17 cellular contexts compared by ENCODE assay signal in genomic region chr22:43341565-43341964, GRCh38. TPM values are rescaled to one million over a fixed set of nuclear protein-coding genes. Genes with fewer than 3 reads are reported as not detected.
DNase-seq lines count a peak whose midpoint lies in the region; ATAC-seq and TF ChIP-seq lines count a peak whose summit lies in the region.
"Had no signal": no experiment of that assay in that cellular context is flagged by ENCODE, and none has a peak within 500 bp of the region (broad histone marks: within the 10 kb centered on the region; RNA-seq: fewer than 3 reads in every experiment).

No MANE protein-coding gene starts in this region.

- H3K36me3 Mint-ChIP-seq in activated naive CD4-positive, alpha-beta T cell treated with anti-CD3 and anti-CD28 coated beads, Interleukin-2, amount 50 U/mL, for 24 hours: no peaks in the 10 kb centered on the region
- H3K36me3 Mint-ChIP-seq in activated naive CD4-positive, alpha-beta T cell treated with anti-CD3 and anti-CD28 coated beads for 36 hours (ENCODE audit: low read depth): no peaks in the 10 kb centered on the region
- no peaks in the 10 kb centered on the region for H3K36me3 Mint-ChIP-seq in effector memory CD8-positive, alpha-beta T cell (ENCODE audit: insufficient read depth)
- H3K36me3 Mint-ChIP-seq in nephron (ENCODE audit: low read depth): no peaks in the 10 kb centered on the region
- no peaks in the 10 kb centered on the region for H3K36me3 Mint-ChIP-seq in activated CD4-positive, alpha-beta memory T cell treated with anti-CD3 and anti-CD28 coated beads for 36 hours

- POLR2A ChIA-PET in activated CD4-positive, alpha-beta memory T cell treated with anti-CD3 and anti-CD28 coated beads for 36 hours (lab: Charles Lee): no interaction called here

- no peak for DNase-seq in activated naive CD4-positive, alpha-beta T cell treated with anti-CD3 and anti-CD28 coated beads for 36 hours
- no peak for DNase-seq in effector memory CD8-positive, alpha-beta T cell
- no peak for DNase-seq in activated CD4-positive, alpha-beta memory T cell treated with anti-CD3 and anti-CD28 coated beads for 36 hours
- DNase-seq: ACHN; activated CD4-positive, alpha-beta T cell treated with anti-CD3 and anti-CD28 coated beads for 48 hours; caudate nucleus; effector CD8-positive, alpha-beta T cell; hippocampal formation; kidney glomerular epithelial cell; NCI-H146; Peyer's patch; psoas muscle had no signal

- no peaks in the 10 kb centered on the region for H3K9me3 Mint-ChIP-seq in activated naive CD4-positive, alpha-beta T cell treated with anti-CD3 and anti-CD28 coated beads, Interleukin-2, amount 50 U/mL, for 24 hours
- H3K9me3 Mint-ChIP-seq in activated naive CD4-positive, alpha-beta T cell treated with anti-CD3 and anti-CD28 coated beads for 36 hours: no peaks in the 10 kb centered on the region
- H3K9me3 Mint-ChIP-seq in effector memory CD8-positive, alpha-beta T cell: no peaks in the 10 kb centered on the region
- no peaks in the 10 kb centered on the region for H3K9me3 Mint-ChIP-seq in nephron
- H3K9me3 Mint-ChIP-seq in activated CD4-positive, alpha-beta memory T cell treated with anti-CD3 and anti-CD28 coated beads for 36 hours: no peaks in the 10 kb centered on the region

- no peak for ATAC-seq in effector memory CD8-positive, alpha-beta T cell (replicated peaks)
- ATAC-seq in GM19452 (IDR thresholded peaks at IDR 0.05; ENCODE audit: unreplicated experiment) (no peak), GM18520 (IDR thresholded peaks at IDR 0.05; ENCODE audit: unreplicated experiment) (no peak), GM21381 (IDR thresholded peaks at IDR 0.05; ENCODE audit: unreplicated experiment) (no peak)
- ATAC-seq: psoas muscle had no signal

- CTCF ChIA-PET in activated naive CD4-positive, alpha-beta T cell treated with anti-CD3 and anti-CD28 coated beads for 36 hours (lab: Charles Lee): no interaction called here
- CTCF ChIA-PET in activated CD4-positive, alpha-beta memory T cell treated with anti-CD3 and anti-CD28 coated beads for 36 hours (lab: Charles Lee): no interaction called here

- TF ChIP-seq CTCF in nephron (IDR thresholded peaks at IDR 0.05; ENCODE audit: unreplicated experiment in 3 of 3): no peak

- H3K4me3 Mint-ChIP-seq in activated naive CD4-positive, alpha-beta T cell treated with anti-CD3 and anti-CD28 coated beads, Interleukin-2, amount 50 U/mL, for 24 hours: peak overlapping the region; percentile 68
- H3K4me3 Mint-ChIP-seq in activated naive CD4-positive, alpha-beta T cell treated with anti-CD3 and anti-CD28 coated beads for 36 hours: no peak overlapping the region
- peak overlapping the region; percentile 49 to 55 for H3K4me3 Mint-ChIP-seq in effector memory CD8-positive, alpha-beta T cell
- H3K4me3 Mint-ChIP-seq in nephron: peak overlapping the region; percentile 81 to 87 (median 83)
- H3K4me3 Mint-ChIP-seq in activated CD4-positive, alpha-beta memory T cell treated with anti-CD3 and anti-CD28 coated beads for 36 hours: no peak overlapping the region

- H3K27ac Mint-ChIP-seq in activated naive CD4-positive, alpha-beta T cell treated with anti-CD3 and anti-CD28 coated beads, Interleukin-2, amount 50 U/mL, for 24 hours: no peak overlapping the region
- no peak overlapping the region for H3K27ac Mint-ChIP-seq in activated naive CD4-positive, alpha-beta T cell treated with anti-CD3 and anti-CD28 coated beads for 36 hours
- H3K27ac Mint-ChIP-seq in effector memory CD8-positive, alpha-beta T cell: no peak overlapping the region
- no peak overlapping the region for H3K27ac Mint-ChIP-seq in nephron
- no peak overlapping the region for H3K27ac Mint-ChIP-seq in activated CD4-positive, alpha-beta memory T cell treated with anti-CD3 and anti-CD28 coated beads for 36 hours

- intact Hi-C loops in activated naive CD4-positive, alpha-beta T cell treated with anti-CD3 and anti-CD28 coated beads for 36 hours (cut with micrococcal nuclease): no loop called here
- intact Hi-C loops in activated CD4-positive, alpha-beta memory T cell treated with anti-CD3 and anti-CD28 coated beads for 36 hours (cut with micrococcal nuclease): no loop called here

- H3K27me3 Mint-ChIP-seq in activated naive CD4-positive, alpha-beta T cell treated with anti-CD3 and anti-CD28 coated beads, Interleukin-2, amount 50 U/mL, for 24 hours: peaks cover 31% of the 10 kb centered on the region
- H3K27me3 Mint-ChIP-seq in activated naive CD4-positive, alpha-beta T cell treated with anti-CD3 and anti-CD28 coated beads for 36 hours (ENCODE audit: low read depth): peaks cover 47% of the 10 kb centered on the region
- H3K27me3 Mint-ChIP-seq in effector memory CD8-positive, alpha-beta T cell: peaks cover 40 to 58% of the 10 kb centered on the region in 2 donors
- peaks cover 73% of the 10 kb centered on the region for H3K27me3 Mint-ChIP-seq in nephron (ENCODE audit: low read depth)
- peaks cover 43% of the 10 kb centered on the region for H3K27me3 Mint-ChIP-seq in activated CD4-positive, alpha-beta memory T cell treated with anti-CD3 and anti-CD28 coated beads for 36 hours

- H3K4me1 Mint-ChIP-seq in activated naive CD4-positive, alpha-beta T cell treated with anti-CD3 and anti-CD28 coated beads, Interleukin-2, amount 50 U/mL, for 24 hours: peaks cover 8% of the 10 kb centered on the region
- peaks cover 14% of the 10 kb centered on the region for H3K4me1 Mint-ChIP-seq in activated naive CD4-positive, alpha-beta T cell treated with anti-CD3 and anti-CD28 coated beads for 36 hours (ENCODE audit: low read depth)
- H3K4me1 Mint-ChIP-seq in effector memory CD8-positive, alpha-beta T cell (ENCODE audit: low read depth in 2 of 2): peaks cover 11 to 17% of the 10 kb centered on the region in 2 donors
- peaks cover 11% of the 10 kb centered on the region for H3K4me1 Mint-ChIP-seq in nephron
- peaks cover 12% of the 10 kb centered on the region for H3K4me1 Mint-ChIP-seq in activated CD4-positive, alpha-beta memory T cell treated with anti-CD3 and anti-CD28 coated beads for 36 hours (ENCODE audit: low read depth)

RNA-seq across cellular contexts. Expression of gene SCUBE1, which starts 1.6 kb away (rescaled TPM):
- not detected for total RNA-seq in activated naive CD4-positive, alpha-beta T cell treated with anti-CD3 and anti-CD28 coated beads for 36 hours
- not detected for total RNA-seq in activated CD4-positive, alpha-beta memory T cell treated with anti-CD3 and anti-CD28 coated beads for 36 hours

Comparison
In these comparisons a context has a peak if more than half of its experiments do, and no peak if none do; other contexts are left out.
1. H3K4me3 Mint-ChIP-seq: peak in activated naive CD4-positive, alpha-beta T cell treated with anti-CD3 and anti-CD28 coated beads, Interleukin-2, amount 50 U/mL, for 24 hours (single experiment), effector memory CD8-positive, alpha-beta T cell (2 of 2) and nephron (3 of 3); none in activated naive CD4-positive, alpha-beta T cell treated with anti-CD3 and anti-CD28 coated beads for 36 hours (single experiment) and activated CD4-positive, alpha-beta memory T cell treated with anti-CD3 and anti-CD28 coated beads for 36 hours (single experiment).